In genomic region chr3:42690191-42690590, GRCh38 we compare ENCODE assay signal across 19 cellular contexts. TPM values are rescaled to one million over a fixed set of nuclear protein-coding genes. Genes with fewer than 3 reads are reported as not detected.
DNase-seq lines count a peak whose midpoint lies in the region; ATAC-seq and TF ChIP-seq lines count a peak whose summit lies in the region.
"Had no signal": no experiment of that assay in that cellular context is flagged by ENCODE, and none has a peak within 500 bp of the region (broad histone marks: within the 10 kb centered on the region; RNA-seq: fewer than 3 reads in every experiment).

No MANE protein-coding gene starts in this region.

- WGBS in IMR-90 (ENCODE audit: extremely low coverage in 2 of 2, insufficient read length in 1 of 2), 2 experiments: 59% methylated on average over 7 of the region's 7 CpGs; no CpG with 5 or more reads in 1 of the 2 experiments
- 73 to 77% (median 75%) methylated on average over 7 of the region's 7 CpGs for WGBS in spleen, 5 donors

- H3K4ac ChIP-seq in IMR-90 (ENCODE audit: low read depth, low read length): no peak overlapping the region

- no peak overlapping the region for H2AK5ac ChIP-seq in IMR-90 (ENCODE audit: low read depth, low read length)

- TF ChIP-seq CTCF in IMR-90 (conservative IDR thresholded peaks at IDR 0.05; ENCODE audit: low read depth, low read length): no peak
- no peak for TF ChIP-seq CTCF in nephron (IDR thresholded peaks at IDR 0.05; ENCODE audit: unreplicated experiment in 3 of 3)
- no peak for TF ChIP-seq CTCF in spleen (IDR thresholded peaks at IDR 0.05 in 8 of 11, conservative IDR thresholded peaks at IDR 0.05 in 3 of 11)

- H3K9me3 Mint-ChIP-seq in nephron: no peaks in the 10 kb centered on the region
- H3K9me3 Mint-ChIP-seq: CD4-positive, alpha-beta memory T cell had no signal

- no peak overlapping the region for H4K91ac ChIP-seq in IMR-90 (ENCODE audit: insufficient read depth, low read depth, low read length)

- H4K5ac ChIP-seq in IMR-90 (ENCODE audit: low read depth, low read length): no peak overlapping the region

- H3K4me3 ChIP-seq in IMR-90 (ENCODE audit: insufficient read depth, low read depth, low read length) (no peak overlapping the region), spleen (no peak overlapping the region)

- no peak overlapping the region for H2BK120ac ChIP-seq in IMR-90 (ENCODE audit: low read depth, low read length)

- CTCF ChIA-PET in IMR-90 (lab: Yijun Ruan, JAX): no interaction called here

- no peaks in the 10 kb centered on the region; the same call in 1 of the 2 replicates for H4K20me1 ChIP-seq in IMR-90 (ENCODE audit: insufficient read depth, low read length)

- ATAC-seq in IMR-90 (ENCODE audit: low read depth) (no peak), HG03159 (IDR thresholded peaks at IDR 0.05; ENCODE audit: unreplicated experiment) (no peak)

- H3K36me3 ChIP-seq in IMR-90 (ENCODE audit: control insufficient read depth, insufficient read depth, low read length): no peaks in the 10 kb centered on the region
- no peaks in the 10 kb centered on the region for H3K36me3 ChIP-seq in spleen
- H3K36me3 ChIP-seq: BE2C had no signal

- H3K9me1 ChIP-seq in IMR-90 (ENCODE audit: insufficient read depth, low read length): 0 out of 2 replicates have a peak, but pooled peaks cover 2% of the 10 kb centered on the region

- no peak overlapping the region for H3K18ac ChIP-seq in IMR-90 (ENCODE audit: low read depth, low read length)

- POLR2A ChIA-PET in IMR-90 (lab: Charles Lee; ENCODE audit: unreplicated experiment): no interaction called here

- no peak overlapping the region for H3K56ac ChIP-seq in IMR-90 (ENCODE audit: extremely low read depth, insufficient read depth, low read length)

- H3K27me3 ChIP-seq in IMR-90 (ENCODE audit: control insufficient read depth, insufficient read depth, low read length): peaks cover 78% of the 10 kb centered on the region
- H3K27me3 ChIP-seq in spleen (replicated peaks in 1 of 7): peaks cover 0 to 24% (median 12%) of the 10 kb centered on the region in 7 donors
- H3K27me3 ChIP-seq: BE2C had no signal

- H4K8ac ChIP-seq in IMR-90 (ENCODE audit: low read depth in 2 of 2, low read length in 2 of 2): no peak overlapping the region

- no peaks in the 10 kb centered on the region for H3K79me1 ChIP-seq in IMR-90 (ENCODE audit: low read depth in 1 of 2, low read length in 2 of 2)

- no peak for TF ChIP-seq POLR2A in IMR-90 (IDR thresholded peaks at IDR 0.05; ENCODE audit: low read depth, low read length)
- TF ChIP-seq POLR2A in spleen (IDR thresholded peaks at IDR 0.05): no peak

- H3K27ac Mint-ChIP-seq in nephron: no peak overlapping the region
- H3K27ac Mint-ChIP-seq: CD4-positive, alpha-beta memory T cell had no signal

- no peaks in the 10 kb centered on the region for H3K36me3 Mint-ChIP-seq in nephron (ENCODE audit: low read depth)
- H3K36me3 Mint-ChIP-seq: CD4-positive, alpha-beta memory T cell had no signal

- no TSS peak for BruUV-seq in IMR-90 (replicated peaks; lab: Mats Ljungman, UMichigan)

- H3K9ac ChIP-seq in IMR-90 (ENCODE audit: low read depth, low read length): no peak overlapping the region

- H3K4me3 Mint-ChIP-seq in nephron: peak overlapping the region in 2 of 3 experiments; percentile 34 to 79
- H3K4me3 Mint-ChIP-seq: CD4-positive, alpha-beta memory T cell had no signal

- H3K9me3 ChIP-seq in IMR-90 (ENCODE audit: control insufficient read depth, insufficient read depth, low read length) (peaks cover 7% of the 10 kb centered on the region), spleen (no peaks in the 10 kb centered on the region)
- H3K9me3 ChIP-seq: BE2C had no signal

- H3K4me2 ChIP-seq in IMR-90 (ENCODE audit: low read depth, low read length): no peak overlapping the region

- H3K4me1 Mint-ChIP-seq in nephron: peaks cover 22% of the 10 kb centered on the region

- peak; percentile 32 for DNase-seq in 8988T
- no peak for DNase-seq in IMR-90
- peak; percentile 48 for DNase-seq in spleen
- DNase-seq in ACHN: no peak
- no peak for DNase-seq in GM03348 (ENCODE audit: low spot score)
- DNase-seq: BE2C; CD4-positive, alpha-beta memory T cell; GOT3; KG1; NCI-H1436; NCI-H2029; NCI-H2171; NCI-H446; NK-92 treated with Interleukin-12 subunit alpha and Interleukin-12 subunit beta, amount 100 ng/mL, for 24 hours; SHP77 treated with DMSO at 0.1 percent for 48 hours had no signal

- H3K23ac ChIP-seq in IMR-90 (ENCODE audit: low read depth, low read length): no peak overlapping the region

- H3K4me1 ChIP-seq in IMR-90 (ENCODE audit: control insufficient read depth, insufficient read depth, low read length) (peaks cover 2% of the 10 kb centered on the region; the same call in 1 of the 2 replicates), spleen (peaks cover 0 to 10% (median 3%) of the 10 kb centered on the region in 6 donors)
- H3K4me1 ChIP-seq: BE2C had no signal

- peaks cover 24% of the 10 kb centered on the region for H3K27me3 Mint-ChIP-seq in nephron (ENCODE audit: low read depth)

- in situ Hi-C loops in IMR-90 (cut with MboI; ENCODE audit: low sequenced_read_pairs) (no loop called here), ACHN (cut with HindIII; ENCODE audit: low pct_ligation_motif_present, low pct_unique_long_range_greater_than_20kb, low sequenced_read_pairs) (no loop called here)

- TF ChIP-seq RAD21 in IMR-90 (IDR thresholded peaks at IDR 0.05; ENCODE audit: low read length): no peak

- no peak overlapping the region for H2BK5ac ChIP-seq in IMR-90 (ENCODE audit: low read depth, low read length, poor library complexity, severe bottlenecking)

- no peak overlapping the region for H2BK20ac ChIP-seq in IMR-90 (ENCODE audit: low read depth, low read length)

- H3K27ac ChIP-seq in IMR-90 (ENCODE audit: insufficient read depth, low read length) (no peak overlapping the region), spleen (no peak overlapping the region)

- H3K14ac ChIP-seq in IMR-90 (replicated peaks; ENCODE audit: low read depth, low read length): no peak overlapping the region

- H2AFZ ChIP-seq in IMR-90 (replicated peaks; ENCODE audit: low read length, poor library complexity): peak overlapping the region; percentile 33

- no peak overlapping the region for H2BK15ac ChIP-seq in IMR-90 (ENCODE audit: low read depth, low read length)

- intact Hi-C loops in IMR-90 (cut with micrococcal nuclease): no loop called here
- intact Hi-C loops in spleen (cut with DNase I; ENCODE audit: low total_unique reads): no loop called here

- dilution Hi-C loops in IMR-90 (cut with HindIII; ENCODE audit: low sequenced_read_pairs, unreplicated experiment): no loop called here

- peak overlapping the region; percentile 37 for H2AK9ac ChIP-seq in IMR-90 (replicated peaks; ENCODE audit: low read depth, low read length, poor library complexity)

TF ChIP-seq in IMR-90, 13 proteins besides CTCF, POLR2A, EP300 and RAD21:
- TF ChIP-seq BHLHE40 (IDR thresholded peaks at IDR 0.05; ENCODE audit: low read depth, low read length) (no peak), SMC3 (IDR thresholded peaks at IDR 0.05; ENCODE audit: low read depth, low read length) (no peak), FOS (IDR thresholded peaks at IDR 0.05; ENCODE audit: low read depth, low read length) (no peak), MXI1 (IDR thresholded peaks at IDR 0.05; ENCODE audit: borderline replicate concordance, low read depth, low read length) (no peak), ELK1 (IDR thresholded peaks at IDR 0.05; ENCODE audit: borderline replicate concordance, low read depth, low read length) (no peak), CEBPB (IDR thresholded peaks at IDR 0.05; ENCODE audit: low read depth, low read length) (no peak), MAFK (IDR thresholded peaks at IDR 0.05; ENCODE audit: low read depth, low read length) (no peak), NFE2L2 (IDR thresholded peaks at IDR 0.05; ENCODE audit: low read depth, low read length) (no peak), CHD1 (IDR thresholded peaks at IDR 0.05; ENCODE audit: low read depth, low read length) (no peak), MAZ (IDR thresholded peaks at IDR 0.05; ENCODE audit: borderline replicate concordance, low read depth, low read length) (no peak), RCOR1 (IDR thresholded peaks at IDR 0.05; ENCODE audit: insufficient replicate concordance, low read length) (no peak), USF2 (IDR thresholded peaks at IDR 0.05; ENCODE audit: low read depth, low read length) (no peak)

RNA-seq across cellular contexts. Expression of gene KLHL40, which starts 4.9 kb away (rescaled TPM):
- total RNA-seq in IMR-90 (2012; rRNA removed) (not detected in 2 replicates), spleen (not detected)
- polyA plus RNA-seq in IMR-90 (2012; rRNA removed) (not detected in 2 replicates), spleen (under 1 TPM in 2 of 3 donors, not detected in 1; 0.03 to 0.17 TPM)
- not detected in 2 replicates for polyA plus RNA-seq in IMR-90 (2012; cell fraction: cytosol; rRNA removed)
- not detected in 2 replicates for polyA plus RNA-seq in IMR-90 (2012; cell fraction: nucleus; rRNA removed; ENCODE audit: low replicate concordance)
- total RNA-seq: CD4-positive, alpha-beta memory T cell; G401; OCI-LY7 had no signal
- polyA plus RNA-seq: CD4-positive, alpha-beta memory T cell had no signal

RNA-seq across cellular contexts. Expression of gene HHATL, which starts 12.4 kb away (rescaled TPM):
- total RNA-seq in IMR-90 (2012; rRNA removed): not detected in 2 replicates
- not detected in 2 replicates for polyA plus RNA-seq in IMR-90 (2012; rRNA removed)
- not detected in 2 replicates for polyA plus RNA-seq in IMR-90 (2012; cell fraction: cytosol; rRNA removed)
- polyA plus RNA-seq in IMR-90 (2012; cell fraction: nucleus; rRNA removed; ENCODE audit: low replicate concordance): not detected in 2 replicates
- not detected for total RNA-seq in spleen
- under 1 TPM in 2 of 3 donors, not detected in 1; 0.13 to 0.42 TPM for polyA plus RNA-seq in spleen
- total RNA-seq: CD4-positive, alpha-beta memory T cell; G401; OCI-LY7 had no signal
- polyA plus RNA-seq: CD4-positive, alpha-beta memory T cell had no signal

RNA-seq across cellular contexts. Expression of gene ZBTB47, which starts 36.7 kb away (rescaled TPM):
- 9.7 and 10.9 TPM in 2 replicates for total RNA-seq in IMR-90 (2012; rRNA removed)
- polyA plus RNA-seq in IMR-90 (2012; rRNA removed): 16.8 and 17.3 TPM in 2 replicates
- 7.1 and 19.6 TPM in 2 replicates for polyA plus RNA-seq in IMR-90 (2012; cell fraction: cytosol; rRNA removed)
- 23.6 and 53.1 TPM in 2 replicates for polyA plus RNA-seq in IMR-90 (2012; cell fraction: nucleus; rRNA removed; ENCODE audit: low replicate concordance)
- 10 to 100 TPM in 6 of 7 donors, 1 to 10 TPM in 1; 9.9 to 22.2 (median 16.3) TPM for total RNA-seq in spleen
- polyA plus RNA-seq in spleen: 1 to 10 TPM; 2.1 to 5.0 (median 2.5) TPM
- polyA plus RNA-seq: CD4-positive, alpha-beta memory T cell had no signal

Comparison
In these comparisons a context has a peak if more than half of its experiments do, and no peak if none do; other contexts are left out.
1. DNase-seq: peak in 8988T (single experiment) and spleen (single experiment); none in IMR-90 (single experiment), ACHN (single experiment) and GM03348 (single experiment).